1 cellular context compared by ENCODE assay signal in the genomic region with DNA sequence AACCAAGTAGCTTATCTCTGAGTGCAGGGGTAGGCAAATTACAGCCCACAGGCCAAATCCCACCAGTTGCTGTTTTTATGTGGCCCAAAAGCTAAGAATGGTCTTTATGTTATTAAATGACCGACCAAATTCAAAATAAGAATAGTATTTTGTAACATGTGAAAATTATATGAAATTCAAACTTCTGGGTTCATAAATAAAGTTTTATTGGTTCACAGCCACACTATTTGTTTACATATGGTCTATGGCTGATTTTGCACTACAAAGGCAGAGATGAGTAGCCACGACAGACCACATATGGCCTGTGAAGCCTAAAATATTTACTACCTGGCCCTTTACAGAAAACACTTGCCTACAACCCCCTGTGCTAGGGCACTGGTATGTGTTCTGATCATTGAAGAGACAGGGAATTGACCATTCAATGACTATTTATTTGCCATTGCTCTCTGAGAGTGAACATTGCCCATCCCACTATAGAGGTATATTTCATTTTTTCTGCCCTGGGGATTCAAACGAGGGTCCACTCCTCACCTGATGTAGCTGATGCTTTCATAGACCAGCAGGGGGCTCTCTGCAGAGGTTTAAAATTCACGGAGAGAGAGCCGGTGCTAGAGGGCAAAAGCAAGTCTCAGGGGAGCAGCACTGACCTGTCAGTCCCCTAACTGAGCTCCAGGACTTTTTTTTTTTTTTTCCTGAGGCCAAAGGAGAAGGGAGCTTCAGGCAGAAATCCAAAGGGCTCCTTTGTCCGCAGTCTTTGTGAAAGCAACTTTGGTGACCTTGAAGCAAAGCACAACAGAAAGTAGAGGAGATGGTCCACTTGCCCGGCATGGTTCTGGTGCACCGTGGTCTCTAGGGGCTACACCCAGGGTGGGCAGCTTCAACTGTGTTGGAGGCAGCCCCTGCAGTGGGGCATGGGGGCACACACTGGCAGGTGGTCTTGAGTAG.
TF ChIP-seq lines count a peak whose summit lies in the region.

No MANE protein-coding gene starts in this region.

TF ChIP-seq in GM12878, 131 proteins besides CTCF, POLR2A, EP300 and RAD21:
- TF ChIP-seq IRF4 (IDR thresholded peaks at IDR 0.05; ENCODE audit: low read depth, low read length) = no peak
- peak; percentile 76 for TF ChIP-seq SMC3 (IDR thresholded peaks at IDR 0.05; ENCODE audit: borderline replicate concordance, low read length)
- peak; percentile 62 for TF ChIP-seq MEF2B (IDR thresholded peaks at IDR 0.05; ENCODE audit: partially characterized antibody, poor library complexity, severe bottlenecking)
- TF ChIP-seq ZNF207 (IDR thresholded peaks at IDR 0.05; ENCODE audit: borderline replicate concordance) = no peak
- TF ChIP-seq, protein P1, sequence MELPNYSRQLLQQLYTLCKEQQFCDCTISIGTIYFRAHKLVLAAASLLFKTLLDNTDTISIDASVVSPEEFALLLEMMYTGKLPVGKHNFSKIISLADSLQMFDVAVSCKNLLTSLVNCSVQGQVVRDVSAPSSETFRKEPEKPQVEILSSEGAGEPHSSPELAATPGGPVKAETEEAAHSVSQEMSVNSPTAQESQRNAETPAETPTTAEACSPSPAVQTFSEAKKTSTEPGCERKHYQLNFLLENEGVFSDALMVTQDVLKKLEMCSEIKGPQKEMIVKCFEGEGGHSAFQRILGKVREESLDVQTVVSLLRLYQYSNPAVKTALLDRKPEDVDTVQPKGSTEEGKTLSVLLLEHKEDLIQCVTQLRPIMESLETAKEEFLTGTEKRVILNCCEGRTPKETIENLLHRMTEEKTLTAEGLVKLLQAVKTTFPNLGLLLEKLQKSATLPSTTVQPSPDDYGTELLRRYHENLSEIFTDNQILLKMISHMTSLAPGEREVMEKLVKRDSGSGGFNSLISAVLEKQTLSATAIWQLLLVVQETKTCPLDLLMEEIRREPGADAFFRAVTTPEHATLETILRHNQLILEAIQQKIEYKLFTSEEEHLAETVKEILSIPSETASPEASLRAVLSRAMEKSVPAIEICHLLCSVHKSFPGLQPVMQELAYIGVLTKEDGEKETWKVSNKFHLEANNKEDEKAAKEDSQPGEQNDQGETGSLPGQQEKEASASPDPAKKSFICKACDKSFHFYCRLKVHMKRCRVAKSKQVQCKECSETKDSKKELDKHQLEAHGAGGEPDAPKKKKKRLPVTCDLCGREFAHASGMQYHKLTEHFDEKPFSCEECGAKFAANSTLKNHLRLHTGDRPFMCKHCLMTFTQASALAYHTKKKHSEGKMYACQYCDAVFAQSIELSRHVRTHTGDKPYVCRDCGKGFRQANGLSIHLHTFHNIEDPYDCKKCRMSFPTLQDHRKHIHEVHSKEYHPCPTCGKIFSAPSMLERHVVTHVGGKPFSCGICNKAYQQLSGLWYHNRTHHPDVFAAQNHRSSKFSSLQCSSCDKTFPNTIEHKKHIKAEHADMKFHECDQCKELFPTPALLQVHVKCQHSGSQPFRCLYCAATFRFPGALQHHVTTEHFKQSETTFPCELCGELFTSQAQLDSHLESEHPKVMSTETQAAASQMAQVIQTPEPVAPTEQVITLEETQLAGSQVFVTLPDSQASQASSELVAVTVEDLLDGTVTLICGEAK (IDR thresholded peaks at IDR 0.05; ENCODE audit: borderline replicate concordance) = 0 out of 2 replicates have a peak, but pooled peaks have one; percentile 19
- TF ChIP-seq YY1 (IDR thresholded peaks at IDR 0.05; ENCODE audit: low read depth, low read length) = 0 out of 2 replicates have a peak, but pooled peaks have one; percentile 34
